ENCODE assay signal across 9 cellular contexts in genomic region chr18:43587538-43588153, GRCh38.
DNase-seq lines count a peak whose midpoint lies in the region; ATAC-seq, FAIRE-seq and TF ChIP-seq lines count a peak whose summit lies in the region.
"Had no signal": no experiment of that assay in that cellular context is flagged by ENCODE, and none has a peak within 500 bp of the region (broad histone marks: within the 10 kb centered on the region; RNA-seq: fewer than 3 reads in every experiment).

No MANE protein-coding gene starts in this region.

- peaks cover 9% of the 10 kb centered on the region for H3K4me1 ChIP-seq in keratinocyte (ENCODE audit: control insufficient read depth, extremely low read depth, insufficient read depth, low read length)
- H3K4me1 ChIP-seq in vagina = no peaks in the 10 kb centered on the region

- CTCF ChIA-PET in activated CD4-positive, alpha-beta T cell treated with anti-CD3 and anti-CD28 coated beads for 36 hours (lab: Charles Lee) = interaction anchor here (1.3 to 4.8 kb wide), 5 partner anchors 9 to 1473 kb away, joined by 3 to 45 read pairs (median 7); no protein-coding TSS in a partner anchor
- CTCF ChIA-PET in activated CD4-positive, alpha-beta T cell treated with anti-CD3 and anti-CD28 coated beads, Interleukin-2, amount 10 ng/mL, durations not matched to agents 7 days and 5 days (lab: Charles Lee) = no interaction called here
- CTCF ChIA-PET in activated CD8-positive, alpha-beta memory T cell treated with anti-CD3 and anti-CD28 coated beads, Interleukin-2, amount 10 ng/mL, durations not matched to agents 7 days and 5 days (lab: Charles Lee) = interaction anchor here (0.8 to 2.4 kb wide), 8 partner anchors 10 to 1473 kb away, joined by 3 to 20 read pairs (median 4); no protein-coding TSS in a partner anchor

- no peaks in the 10 kb centered on the region for H3K4me1 Mint-ChIP-seq in activated CD4-positive, alpha-beta T cell treated with anti-CD3 and anti-CD28 coated beads for 36 hours
- no peaks in the 10 kb centered on the region for H3K4me1 Mint-ChIP-seq in activated CD4-positive, alpha-beta T cell treated with anti-CD3 and anti-CD28 coated beads, Interleukin-2, amount 10 ng/mL, durations not matched to agents 7 days and 5 days
- peaks cover 5% of the 10 kb centered on the region for H3K4me1 Mint-ChIP-seq in brain
- no peaks in the 10 kb centered on the region for H3K4me1 Mint-ChIP-seq in activated CD8-positive, alpha-beta memory T cell treated with anti-CD3 and anti-CD28 coated beads, Interleukin-2, amount 10 ng/mL, durations not matched to agents 7 days and 5 days

- no peaks in the 10 kb centered on the region for H3K36me3 Mint-ChIP-seq in activated CD4-positive, alpha-beta T cell treated with anti-CD3 and anti-CD28 coated beads for 36 hours (ENCODE audit: low read depth)
- no peaks in the 10 kb centered on the region for H3K36me3 Mint-ChIP-seq in activated CD4-positive, alpha-beta T cell treated with anti-CD3 and anti-CD28 coated beads, Interleukin-2, amount 10 ng/mL, durations not matched to agents 7 days and 5 days (ENCODE audit: low read depth)
- no peaks in the 10 kb centered on the region for H3K36me3 Mint-ChIP-seq in brain
- no peaks in the 10 kb centered on the region for H3K36me3 Mint-ChIP-seq in activated CD8-positive, alpha-beta memory T cell treated with anti-CD3 and anti-CD28 coated beads, Interleukin-2, amount 10 ng/mL, durations not matched to agents 7 days and 5 days

- dilution Hi-C loops in keratinocyte (cut with MboI; ENCODE audit: extremely low pct_ligation_motif_present, low sequenced_read_pairs) = no loop called here

- no peak overlapping the region for H3K9ac ChIP-seq in keratinocyte (ENCODE audit: control insufficient read depth, extremely low read depth, insufficient read depth, low read length)

- H3K27ac ChIP-seq in keratinocyte (ENCODE audit: control insufficient read depth, insufficient read depth, low read length) (no peak overlapping the region), vagina (no peak overlapping the region)

- no peak for DNase-seq in activated CD4-positive, alpha-beta T cell treated with anti-CD3 and anti-CD28 coated beads for 36 hours
- DNase-seq in activated CD4-positive, alpha-beta T cell treated with anti-CD3 and anti-CD28 coated beads, Interleukin-2, amount 10 ng/mL, durations not matched to agents 7 days and 5 days = no peak
- DNase-seq in NCI-H2107 (lab: John Stamatoyannopoulos, UW) (peak; percentile 16), keratinocyte (ENCODE audit: low read depth, low spot score) (no peak), vagina (ENCODE audit: extremely low spot score in 2 of 2) (no peak)
- no peak for DNase-seq in activated CD8-positive, alpha-beta memory T cell treated with anti-CD3 and anti-CD28 coated beads, Interleukin-2, amount 10 ng/mL, durations not matched to agents 7 days and 5 days

- peak; percentile 36 for ATAC-seq in activated CD4-positive, alpha-beta T cell treated with anti-CD3 and anti-CD28 coated beads for 36 hours
- peak; percentile 71 for ATAC-seq in HG02678 (IDR thresholded peaks at IDR 0.05; ENCODE audit: unreplicated experiment)
- ATAC-seq in activated CD8-positive, alpha-beta memory T cell treated with anti-CD3 and anti-CD28 coated beads, Interleukin-2, amount 10 ng/mL, durations not matched to agents 7 days and 5 days = no peak

- no peaks in the 10 kb centered on the region for H3K9me1 ChIP-seq in keratinocyte (ENCODE audit: control insufficient read depth, extremely low read depth, insufficient read depth, low read length)

- peak; percentile 71 for FAIRE-seq in keratinocyte (lab: Jason Lieb, UNC)
- FAIRE-seq: G401.6 had no signal

- H3K27me3 ChIP-seq in keratinocyte (ENCODE audit: control insufficient read depth, extremely low read depth, insufficient read depth, low read length) (no peaks in the 10 kb centered on the region), vagina (no peaks in the 10 kb centered on the region)

- POLR2A ChIA-PET in activated CD4-positive, alpha-beta T cell treated with anti-CD3 and anti-CD28 coated beads for 36 hours (lab: Charles Lee) = no interaction called here
- POLR2A ChIA-PET in activated CD4-positive, alpha-beta T cell treated with anti-CD3 and anti-CD28 coated beads, Interleukin-2, amount 10 ng/mL, durations not matched to agents 7 days and 5 days (lab: Charles Lee) = no interaction called here

- H3K9me3 ChIP-seq in keratinocyte (ENCODE audit: control insufficient read depth, low read depth, low read length) (no peaks in the 10 kb centered on the region), vagina (no peaks in the 10 kb centered on the region)

- H2AFZ ChIP-seq in keratinocyte (ENCODE audit: control insufficient read depth, low read length) = no peak overlapping the region

- TF ChIP-seq CTCF in brain (conservative IDR thresholded peaks at IDR 0.05) (peak; percentile 81 to 84), keratinocyte (optimal IDR thresholded peaks at IDR 0.05 in 1 of 3, IDR thresholded peaks at IDR 0.05 in 1 of 3, conservative IDR thresholded peaks at IDR 0.05 in 1 of 3; ENCODE audit: extremely low read depth in 1 of 3, insufficient read depth in 2 of 3, low read length in 3 of 3) (peak; percentile 26 to 61 (median 60)), vagina (IDR thresholded peaks at IDR 0.05) (peak; percentile 38 to 60 (median 48))

- TF ChIP-seq POLR2A in vagina (IDR thresholded peaks at IDR 0.05) = no peak

- no peak overlapping the region for H3K4me3 Mint-ChIP-seq in activated CD4-positive, alpha-beta T cell treated with anti-CD3 and anti-CD28 coated beads for 36 hours
- H3K4me3 Mint-ChIP-seq in activated CD4-positive, alpha-beta T cell treated with anti-CD3 and anti-CD28 coated beads, Interleukin-2, amount 10 ng/mL, durations not matched to agents 7 days and 5 days = no peak overlapping the region
- no peak overlapping the region for H3K4me3 Mint-ChIP-seq in brain
- H3K4me3 Mint-ChIP-seq in activated CD8-positive, alpha-beta memory T cell treated with anti-CD3 and anti-CD28 coated beads, Interleukin-2, amount 10 ng/mL, durations not matched to agents 7 days and 5 days = no peak overlapping the region

- H3K4me2 ChIP-seq in keratinocyte (ENCODE audit: control insufficient read depth, extremely low read depth, insufficient read depth, low read depth, low read length) = no peak overlapping the region

- no peaks in the 10 kb centered on the region for H3K9me3 Mint-ChIP-seq in activated CD4-positive, alpha-beta T cell treated with anti-CD3 and anti-CD28 coated beads for 36 hours (ENCODE audit: low read depth)
- no peaks in the 10 kb centered on the region for H3K9me3 Mint-ChIP-seq in activated CD4-positive, alpha-beta T cell treated with anti-CD3 and anti-CD28 coated beads, Interleukin-2, amount 10 ng/mL, durations not matched to agents 7 days and 5 days
- H3K9me3 Mint-ChIP-seq in brain = no peaks in the 10 kb centered on the region
- H3K9me3 Mint-ChIP-seq in activated CD8-positive, alpha-beta memory T cell treated with anti-CD3 and anti-CD28 coated beads, Interleukin-2, amount 10 ng/mL, durations not matched to agents 7 days and 5 days (ENCODE audit: low read depth) = no peaks in the 10 kb centered on the region

- H3K27ac Mint-ChIP-seq in activated CD4-positive, alpha-beta T cell treated with anti-CD3 and anti-CD28 coated beads for 36 hours = no peak overlapping the region
- no peak overlapping the region for H3K27ac Mint-ChIP-seq in activated CD4-positive, alpha-beta T cell treated with anti-CD3 and anti-CD28 coated beads, Interleukin-2, amount 10 ng/mL, durations not matched to agents 7 days and 5 days
- H3K27ac Mint-ChIP-seq in brain = no peak overlapping the region
- H3K27ac Mint-ChIP-seq in activated CD8-positive, alpha-beta memory T cell treated with anti-CD3 and anti-CD28 coated beads, Interleukin-2, amount 10 ng/mL, durations not matched to agents 7 days and 5 days = no peak overlapping the region

- no peaks in the 10 kb centered on the region for H4K20me1 ChIP-seq in keratinocyte (ENCODE audit: control insufficient read depth, extremely low read depth, insufficient read depth, low read length)

- no peaks in the 10 kb centered on the region for H3K79me2 ChIP-seq in keratinocyte (ENCODE audit: control insufficient read depth, insufficient read depth, low read length)

- H3K36me3 ChIP-seq in keratinocyte (ENCODE audit: control insufficient read depth in 2 of 2, extremely low read depth in 1 of 2, insufficient read depth in 2 of 2, low read length in 2 of 2) = no peaks in the 10 kb centered on the region
- no peaks in the 10 kb centered on the region for H3K36me3 ChIP-seq in vagina

- no peak overlapping the region for H3K4me3 ChIP-seq in keratinocyte (ENCODE audit: control insufficient read depth in 2 of 3, extremely low read depth in 1 of 3, insufficient read depth in 2 of 3, low read depth in 1 of 3, low read length in 3 of 3)
- H3K4me3 ChIP-seq in vagina = no peak overlapping the region

- intact Hi-C loops in activated CD4-positive, alpha-beta T cell treated with anti-CD3 and anti-CD28 coated beads for 36 hours (cut with DNase I, micrococcal nuclease) = loop anchor here (1.0 to 10.0 kb wide), 3 partner anchors 16 to 1473 kb away; no protein-coding TSS in a partner anchor
- intact Hi-C loops in vagina (cut with DNase I) = no loop called here

- H3K27me3 Mint-ChIP-seq in activated CD4-positive, alpha-beta T cell treated with anti-CD3 and anti-CD28 coated beads for 36 hours = no peaks in the 10 kb centered on the region
- peaks cover 3% of the 10 kb centered on the region for H3K27me3 Mint-ChIP-seq in activated CD4-positive, alpha-beta T cell treated with anti-CD3 and anti-CD28 coated beads, Interleukin-2, amount 10 ng/mL, durations not matched to agents 7 days and 5 days
- H3K27me3 Mint-ChIP-seq in brain = no peaks in the 10 kb centered on the region
- H3K27me3 Mint-ChIP-seq in activated CD8-positive, alpha-beta memory T cell treated with anti-CD3 and anti-CD28 coated beads, Interleukin-2, amount 10 ng/mL, durations not matched to agents 7 days and 5 days = no peaks in the 10 kb centered on the region
